ENCODE assay signal across 15 cellular contexts in the genomic region with DNA sequence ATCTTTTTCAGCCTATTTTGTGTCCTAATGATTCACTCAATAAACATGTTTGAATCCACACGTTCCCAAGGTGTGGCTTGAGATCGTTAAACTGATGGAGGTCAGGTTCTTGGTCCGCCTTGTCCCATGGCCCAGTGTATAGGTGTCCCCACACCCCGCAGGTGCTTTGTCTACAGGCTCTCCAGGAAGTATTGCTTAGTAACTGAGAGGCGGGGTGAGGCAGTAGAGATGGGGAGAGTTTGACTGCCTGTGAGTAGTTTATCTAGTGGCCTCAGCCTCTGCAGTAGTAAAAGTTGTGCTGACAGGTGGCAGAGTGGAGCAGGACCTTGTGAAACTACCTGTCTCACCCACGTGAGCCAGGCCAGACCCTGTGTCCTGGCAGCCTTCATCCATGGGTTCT. TPM values are rescaled to one million over a fixed set of nuclear protein-coding genes. Genes with fewer than 3 reads are reported as not detected.
A peak's percentile ranks its signal among the peaks of the same experiment; 100 is the strongest.
DNase-seq lines count a peak whose midpoint lies in the region; ATAC-seq, FAIRE-seq and TF ChIP-seq lines count a peak whose summit lies in the region.
"Not testable (repeated sequence)": the region's sequence is repeated elsewhere in the genome, so short reads cannot be mapped to it uniquely, and the experiment has no call there.
"Had no signal": no experiment of that assay in that cellular context is flagged by ENCODE, and none has a peak within 500 bp of the region (broad histone marks: within the 10 kb centered on the region; RNA-seq: fewer than 3 reads in every experiment).

No MANE protein-coding gene starts in this region.

- H3K27me3 Mint-ChIP-seq in H9 (ENCODE audit: low read depth); activated CD4-positive, alpha-beta T cell treated with anti-CD3 and anti-CD28 coated beads, Interleukin-2, amount 10 ng/mL, durations not matched to agents 7 days and 5 days; astrocyte (ENCODE audit: low read depth, unreplicated experiment); memory B cell: not testable (repeated sequence)

- H3K36me3 Mint-ChIP-seq in H9 (ENCODE audit: insufficient read depth in 1 of 3, low read depth in 3 of 3) (peaks cover 32 to 70% (median 59%) of the 10 kb centered on the region in 3 experiments), astrocyte (ENCODE audit: low read depth, unreplicated experiment) (peaks cover 16% of the 10 kb centered on the region), memory B cell (peaks cover 16% of the 10 kb centered on the region)
- peaks cover 47% of the 10 kb centered on the region for H3K36me3 Mint-ChIP-seq in activated CD4-positive, alpha-beta T cell treated with anti-CD3 and anti-CD28 coated beads, Interleukin-2, amount 10 ng/mL, durations not matched to agents 7 days and 5 days (ENCODE audit: low read depth)

- not testable (repeated sequence) for H2BK120ac ChIP-seq in H9 (ENCODE audit: low read depth, low read length, poor library complexity, severe bottlenecking)

- not testable (repeated sequence) for H4K8ac ChIP-seq in H9 (replicated peaks; ENCODE audit: insufficient read length, low read depth, low read length)

- H3K4me3 ChIP-seq in BLaER1; PC-9; astrocyte (ENCODE audit: insufficient read depth, low read depth, low read length); small intestine (ENCODE audit: low read depth in 1 of 2, low read length in 2 of 2): not testable (repeated sequence)

- H2BK5ac ChIP-seq in H9 (ENCODE audit: insufficient read length, low read length) = not testable (repeated sequence)

- H3K36me3 ChIP-seq in BLaER1 = peaks cover 67% of the 10 kb centered on the region
- peaks cover 21% of the 10 kb centered on the region for H3K36me3 ChIP-seq in PC-9 (ENCODE audit: low read depth)
- not testable (repeated sequence) for H3K36me3 ChIP-seq in astrocyte (ENCODE audit: insufficient read depth, low read length); small intestine (ENCODE audit: control insufficient read depth in 2 of 2, insufficient read depth in 2 of 2, low read length in 2 of 2)

- BruUV-seq in PC-9 (replicated peaks; lab: Mats Ljungman, UMichigan) = not testable (repeated sequence)

- not testable (repeated sequence) for H3K23me2 ChIP-seq in H9 (ENCODE audit: insufficient read length, low read depth, low read length, poor library complexity, severe bottlenecking)

- H2AFZ ChIP-seq in H9 (ENCODE audit: low read length); PC-9; astrocyte (ENCODE audit: low read depth, low read length): not testable (repeated sequence)

- H3K18ac ChIP-seq in H9 (ENCODE audit: insufficient read length, low read depth, low read length) = not testable (repeated sequence)

- not testable (repeated sequence) for H3K9me3 Mint-ChIP-seq in H9; activated CD4-positive, alpha-beta T cell treated with anti-CD3 and anti-CD28 coated beads, Interleukin-2, amount 10 ng/mL, durations not matched to agents 7 days and 5 days; astrocyte (ENCODE audit: unreplicated experiment); memory B cell

- peak overlapping the region in 1 of 2 experiments; percentile 31; a peak in 1 of 5 replicates for H3K4me3 Mint-ChIP-seq in H9
- not testable (repeated sequence) for H3K4me3 Mint-ChIP-seq in activated CD4-positive, alpha-beta T cell treated with anti-CD3 and anti-CD28 coated beads, Interleukin-2, amount 10 ng/mL, durations not matched to agents 7 days and 5 days; astrocyte (ENCODE audit: unreplicated experiment); memory B cell

- H3K27me3 ChIP-seq in BLaER1; H9 (ENCODE audit: insufficient read depth, low read length); PC-9 (ENCODE audit: insufficient read depth, low read depth); astrocyte (ENCODE audit: insufficient read depth, low read length); small intestine (ENCODE audit: control insufficient read depth in 2 of 2, insufficient read depth in 2 of 2, low read length in 2 of 2): not testable (repeated sequence)

- H4K20me1 ChIP-seq in BLaER1 = peaks cover 59% of the 10 kb centered on the region
- H4K20me1 ChIP-seq in H9 (ENCODE audit: control insufficient read depth, insufficient read depth, insufficient read length) = not testable (repeated sequence)
- H4K20me1 ChIP-seq in PC-9 (ENCODE audit: insufficient read depth) = peaks cover 44% of the 10 kb centered on the region
- H4K20me1 ChIP-seq in astrocyte (ENCODE audit: insufficient read depth, low read length) = peaks cover 34% of the 10 kb centered on the region

- H3K79me1 ChIP-seq in H9 (ENCODE audit: insufficient read depth, low read depth, low read length, poor library complexity, severe bottlenecking) = not testable (repeated sequence)

- intact Hi-C loops in PC-9 (cut with micrococcal nuclease; ENCODE audit: unreplicated experiment) = loop anchor here (2.0 kb wide), 2 partner anchors 72 to 94 kb away; no protein-coding TSS in a partner anchor

- H3K4me1 ChIP-seq in BLaER1 = peaks cover 58% of the 10 kb centered on the region
- H3K4me1 ChIP-seq in H9 (ENCODE audit: insufficient read depth, low read length); small intestine (ENCODE audit: control insufficient read depth in 2 of 2, insufficient read depth in 1 of 2, low read depth in 1 of 2, low read length in 1 of 2): not testable (repeated sequence)
- H3K4me1 ChIP-seq in PC-9 (replicated peaks; ENCODE audit: insufficient read depth) = peaks cover 66% of the 10 kb centered on the region
- peaks cover 17% of the 10 kb centered on the region for H3K4me1 ChIP-seq in astrocyte (ENCODE audit: insufficient read depth, low read length)

- H3K56ac ChIP-seq in H9 (ENCODE audit: insufficient read length, low read depth, low read length) = not testable (repeated sequence)

- not testable (repeated sequence) for H3T11ph ChIP-seq in H9 (ENCODE audit: low read length)

- H3K9me3 ChIP-seq in BLaER1; H9 (ENCODE audit: control insufficient read depth, low read depth, low read length); PC-9 (ENCODE audit: insufficient read depth, low read depth); astrocyte (ENCODE audit: insufficient read depth, low read depth, low read length); small intestine (ENCODE audit: control insufficient read depth, low read depth): not testable (repeated sequence)

- not testable (repeated sequence) for H2BK12ac ChIP-seq in H9 (ENCODE audit: insufficient read length, low read depth, low read length)

- H3K27ac Mint-ChIP-seq in H9 (peak overlapping the region in 2 of 3 experiments; percentile 27 to 83; a peak in 1 of 7 replicates), astrocyte (ENCODE audit: unreplicated experiment) (peak overlapping the region; percentile 12), memory B cell (peak overlapping the region; percentile 89)
- peak overlapping the region; percentile 69 for H3K27ac Mint-ChIP-seq in activated CD4-positive, alpha-beta T cell treated with anti-CD3 and anti-CD28 coated beads, Interleukin-2, amount 10 ng/mL, durations not matched to agents 7 days and 5 days

- not testable (repeated sequence) for H2BK15ac ChIP-seq in H9 (ENCODE audit: low read depth, low read length)

- H3K4ac ChIP-seq in H9 (ENCODE audit: low read depth, low read length) = not testable (repeated sequence)

- DNase-seq in H9 = peak; percentile 12
- DNase-seq in PC-9 = peak; percentile 89 to 97
- DNase-seq in activated CD4-positive, alpha-beta T cell treated with anti-CD3 and anti-CD28 coated beads, Interleukin-2, amount 10 ng/mL, durations not matched to agents 7 days and 5 days; astrocyte (ENCODE audit: low read depth); memory B cell (ENCODE audit: low spot score in 2 of 2): not testable (repeated sequence)
- DNase-seq in small intestine = peak; percentile 75

- not testable (repeated sequence) for H3K14ac ChIP-seq in H9 (ENCODE audit: insufficient read depth, low read length)

- H3K79me2 ChIP-seq in H9 (ENCODE audit: insufficient read depth, low read length) = not testable (repeated sequence)
- H3K79me2 ChIP-seq in PC-9 (ENCODE audit: low read depth) = peaks cover 70% of the 10 kb centered on the region
- H3K79me2 ChIP-seq in astrocyte (ENCODE audit: insufficient read depth, low read length) = peaks cover 22% of the 10 kb centered on the region

- not testable (repeated sequence) for H4K91ac ChIP-seq in H9 (ENCODE audit: insufficient read length, low read depth, low read length)

- H3K4me1 Mint-ChIP-seq in H9 = peaks cover 9 to 12% of the 10 kb centered on the region in 2 experiments
- H3K4me1 Mint-ChIP-seq in activated CD4-positive, alpha-beta T cell treated with anti-CD3 and anti-CD28 coated beads, Interleukin-2, amount 10 ng/mL, durations not matched to agents 7 days and 5 days = peaks cover 59% of the 10 kb centered on the region
- H3K4me1 Mint-ChIP-seq in astrocyte (ENCODE audit: low read depth, unreplicated experiment) = peaks cover 13% of the 10 kb centered on the region
- peaks cover 12% of the 10 kb centered on the region for H3K4me1 Mint-ChIP-seq in memory B cell

- TF ChIP-seq CTCF in H9 (conservative IDR thresholded peaks at IDR 0.05); PC-9 (conservative IDR thresholded peaks at IDR 0.05); astrocyte (IDR thresholded peaks at IDR 0.05; ENCODE audit: insufficient read depth, low read depth, low read length): not testable (repeated sequence)

- H3K27ac ChIP-seq in BLaER1; H9 (ENCODE audit: insufficient read length, low read depth, low read length); astrocyte (ENCODE audit: low read depth, low read length): not testable (repeated sequence)
- H3K27ac ChIP-seq in PC-9 = peak overlapping the region; percentile 80
- peak overlapping the region in 1 of 2 donors; percentile 67 for H3K27ac ChIP-seq in small intestine (ENCODE audit: low read depth in 1 of 2, low read length in 1 of 2)

- H3F3A ChIP-seq in PC-9 (ENCODE audit: insufficient read depth, low read depth) = peaks cover 66% of the 10 kb centered on the region

- not testable (repeated sequence) for H3K23ac ChIP-seq in H9 (ENCODE audit: insufficient read length, low read depth, low read length)

- not testable (repeated sequence) for H2BK20ac ChIP-seq in H9 (ENCODE audit: low read depth, low read length, poor library complexity, severe bottlenecking)

- not testable (repeated sequence) for H2AK5ac ChIP-seq in H9 (ENCODE audit: insufficient read length, low read length)

- POLR2A ChIA-PET in PC-9 (lab: Charles Lee; ENCODE audit: unreplicated experiment); activated CD4-positive, alpha-beta T cell treated with anti-CD3 and anti-CD28 coated beads, Interleukin-2, amount 10 ng/mL, durations not matched to agents 7 days and 5 days (lab: Charles Lee): not testable (repeated sequence)

- CTCF ChIA-PET in PC-9 (lab: Charles Lee); activated CD4-positive, alpha-beta T cell treated with anti-CD3 and anti-CD28 coated beads, Interleukin-2, amount 10 ng/mL, durations not matched to agents 7 days and 5 days (lab: Charles Lee): not testable (repeated sequence)

- H3K9me2 ChIP-seq in PC-9 (ENCODE audit: insufficient read depth) = not testable (repeated sequence)

- no CpG with 5 or more reads among the region's 6 CpGs for WGBS in H9 (ENCODE audit: extremely low coverage, insufficient read length, low lambda C conversion rate)
- 15 to 56% (median 24%) methylated on average over 6 of the region's 6 CpGs for WGBS in small intestine, 3 donors

- FAIRE-seq in astrocyte (lab: Jason Lieb, UNC); small intestine (lab: Jason Lieb, UNC): not testable (repeated sequence)

- ATAC-seq in esophagus mucosa = peak; percentile 79
- ATAC-seq in memory B cell (ENCODE audit: low read depth) = not testable (repeated sequence)

- H3K9ac ChIP-seq in BLaER1; H9 (ENCODE audit: extremely low read depth, insufficient read length, low read length); astrocyte (ENCODE audit: low read length): not testable (repeated sequence)

- H3K4me2 ChIP-seq in BLaER1 (peak overlapping the region; percentile 39), PC-9 (peak overlapping the region; percentile 37)
- not testable (repeated sequence) for H3K4me2 ChIP-seq in H9 (ENCODE audit: insufficient read depth, insufficient read length, low read length); astrocyte (ENCODE audit: low read length)

- not testable (repeated sequence) for H4K5ac ChIP-seq in H9 (ENCODE audit: insufficient read length, low read depth, low read length)

RNA-seq across cellular contexts. Expression of a gene that starts 16.6 kb away (rescaled TPM):
- 43.5 and 50.1 TPM in 2 replicates for total RNA-seq in H9 (2021)
- 119 and 121 TPM in 2 replicates for total RNA-seq in PC-9 (2021)
- 10 to 100 TPM; 50.6 to 56.2 TPM for total RNA-seq in activated CD4-positive, alpha-beta T cell treated with anti-CD3 and anti-CD28 coated beads, Interleukin-2, amount 10 ng/mL, durations not matched to agents 7 days and 5 days
- 19.9 and 21.1 TPM in 2 replicates for total RNA-seq in astrocyte
- 15.0 TPM for total RNA-seq in esophagus mucosa
- 100 to 1,000 TPM in 1 of 3 donors, 10 to 100 TPM in 2; 39.1 to 117 (median 58.4) TPM for polyA plus RNA-seq in small intestine

RNA-seq across cellular contexts. Expression of a gene that starts 32.0 kb away (rescaled TPM):
- total RNA-seq in H9 (2021) (3.2 and 3.3 TPM in 2 replicates), PC-9 (2021) (1.5 and 2.8 TPM in 2 replicates), astrocyte (2.3 and 3.0 TPM in 2 replicates), esophagus mucosa (2.7 TPM)
- 1 to 10 TPM; 1.8 to 2.7 TPM for total RNA-seq in activated CD4-positive, alpha-beta T cell treated with anti-CD3 and anti-CD28 coated beads, Interleukin-2, amount 10 ng/mL, durations not matched to agents 7 days and 5 days
- polyA plus RNA-seq in small intestine = 1 to 10 TPM in 2 of 3 donors, under 1 TPM in 1; 0.81 to 3.6 (median 3.3) TPM

RNA-seq across cellular contexts. Expression of a gene that starts 33.8 kb away (rescaled TPM):
- total RNA-seq in H9 (2021) (not detected in 2 replicates), PC-9 (2021) (not detected in 2 replicates), astrocyte (not detected in 2 replicates), esophagus mucosa (not detected)
- total RNA-seq in activated CD4-positive, alpha-beta T cell treated with anti-CD3 and anti-CD28 coated beads, Interleukin-2, amount 10 ng/mL, durations not matched to agents 7 days and 5 days = not detected
- under 1 TPM in 1 of 3 donors, not detected in 2; 0.06 TPM for polyA plus RNA-seq in small intestine
- total RNA-seq: activated naive CD8-positive, alpha-beta T cell treated with anti-CD3 and anti-CD28 coated beads, Interleukin-2, amount 10 ng/mL, durations not matched to agents 7 days and 5 days; activated T-helper 17 cell treated with anti-CD3 and anti-CD28 coated beads, Interleukin-2, amount 50 U/mL, for 72 hours; ascending aorta; G401; GM23338; lower lobe of right lung; sigmoid colon had no signal

Comparison
In these comparisons a context has a peak if more than half of its experiments do, and no peak if none do; other contexts are left out.
1. H3K27ac Mint-ChIP-seq: peak in every context shown above with its lines; median percentile 89 in memory B cell; 69 in activated CD4-positive, alpha-beta T cell treated with anti-CD3 and anti-CD28 coated beads, Interleukin-2, amount 10 ng/mL, durations not matched to agents 7 days and 5 days; 55 in H9; 12 in astrocyte.